In the genomic region with DNA sequence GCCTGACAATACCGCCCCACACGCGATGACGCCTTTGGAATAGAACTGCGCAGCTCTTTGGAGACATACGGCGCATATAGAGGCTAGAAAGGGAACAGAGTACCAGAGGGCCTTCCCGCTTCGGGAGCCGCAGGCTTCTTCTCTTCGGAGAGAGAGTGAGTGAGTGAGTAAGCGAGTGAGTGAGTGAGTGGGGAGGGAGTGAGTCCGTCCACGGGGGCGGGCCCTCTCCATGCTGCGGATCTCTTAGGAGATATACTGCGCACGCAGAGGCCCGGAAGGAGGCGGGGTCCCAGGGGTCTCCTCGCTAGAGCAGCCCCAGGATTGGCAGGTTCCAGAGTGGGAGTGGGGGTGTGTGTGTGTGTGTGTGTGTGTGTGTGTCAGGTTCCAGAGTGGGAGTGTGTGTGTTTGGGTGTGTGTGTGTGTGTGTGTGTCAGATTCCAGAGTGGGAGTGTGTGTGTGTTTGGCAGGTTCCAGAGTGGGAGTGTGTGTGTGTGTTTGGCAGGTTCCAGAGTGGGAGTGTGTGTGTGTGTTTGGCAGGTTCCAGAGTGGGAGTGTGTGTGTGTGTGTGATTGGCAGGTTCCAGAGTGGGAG, we compare ENCODE assay signal across 1 cellular context.
TF ChIP-seq lines count a peak whose summit lies in the region.

No MANE protein-coding gene starts in this region.

TF ChIP-seq in K562, 482 proteins besides CTCF, POLR2A, EP300 and RAD21 (continued from another document and continues in another):
- TF ChIP-seq, protein P1, sequence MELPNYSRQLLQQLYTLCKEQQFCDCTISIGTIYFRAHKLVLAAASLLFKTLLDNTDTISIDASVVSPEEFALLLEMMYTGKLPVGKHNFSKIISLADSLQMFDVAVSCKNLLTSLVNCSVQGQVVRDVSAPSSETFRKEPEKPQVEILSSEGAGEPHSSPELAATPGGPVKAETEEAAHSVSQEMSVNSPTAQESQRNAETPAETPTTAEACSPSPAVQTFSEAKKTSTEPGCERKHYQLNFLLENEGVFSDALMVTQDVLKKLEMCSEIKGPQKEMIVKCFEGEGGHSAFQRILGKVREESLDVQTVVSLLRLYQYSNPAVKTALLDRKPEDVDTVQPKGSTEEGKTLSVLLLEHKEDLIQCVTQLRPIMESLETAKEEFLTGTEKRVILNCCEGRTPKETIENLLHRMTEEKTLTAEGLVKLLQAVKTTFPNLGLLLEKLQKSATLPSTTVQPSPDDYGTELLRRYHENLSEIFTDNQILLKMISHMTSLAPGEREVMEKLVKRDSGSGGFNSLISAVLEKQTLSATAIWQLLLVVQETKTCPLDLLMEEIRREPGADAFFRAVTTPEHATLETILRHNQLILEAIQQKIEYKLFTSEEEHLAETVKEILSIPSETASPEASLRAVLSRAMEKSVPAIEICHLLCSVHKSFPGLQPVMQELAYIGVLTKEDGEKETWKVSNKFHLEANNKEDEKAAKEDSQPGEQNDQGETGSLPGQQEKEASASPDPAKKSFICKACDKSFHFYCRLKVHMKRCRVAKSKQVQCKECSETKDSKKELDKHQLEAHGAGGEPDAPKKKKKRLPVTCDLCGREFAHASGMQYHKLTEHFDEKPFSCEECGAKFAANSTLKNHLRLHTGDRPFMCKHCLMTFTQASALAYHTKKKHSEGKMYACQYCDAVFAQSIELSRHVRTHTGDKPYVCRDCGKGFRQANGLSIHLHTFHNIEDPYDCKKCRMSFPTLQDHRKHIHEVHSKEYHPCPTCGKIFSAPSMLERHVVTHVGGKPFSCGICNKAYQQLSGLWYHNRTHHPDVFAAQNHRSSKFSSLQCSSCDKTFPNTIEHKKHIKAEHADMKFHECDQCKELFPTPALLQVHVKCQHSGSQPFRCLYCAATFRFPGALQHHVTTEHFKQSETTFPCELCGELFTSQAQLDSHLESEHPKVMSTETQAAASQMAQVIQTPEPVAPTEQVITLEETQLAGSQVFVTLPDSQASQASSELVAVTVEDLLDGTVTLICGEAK (IDR thresholded peaks at IDR 0.05), result peak; percentile 84
- TF ChIP-seq, protein P1 (CRISPR knock-in tag; IDR thresholded peaks at IDR 0.05), result no peak
- peak in 2 of 3 experiments; percentile 41 to 51 for TF ChIP-seq YY1 (IDR thresholded peaks at IDR 0.05; ENCODE audit: borderline replicate concordance in 1 of 3, control insufficient read depth in 1 of 3, extremely low read depth in 1 of 3, insufficient read depth in 3 of 3, insufficient read length in 1 of 3, insufficient replicate concordance in 2 of 3, low read depth in 1 of 3, low read length in 2 of 3)
- peak; percentile 62 to 97 for TF ChIP-seq MAZ (CRISPR knock-in tag; conservative IDR thresholded peaks at IDR 0.05 in 1 of 2, IDR thresholded peaks at IDR 0.05 in 1 of 2)
- TF ChIP-seq, protein P2, sequence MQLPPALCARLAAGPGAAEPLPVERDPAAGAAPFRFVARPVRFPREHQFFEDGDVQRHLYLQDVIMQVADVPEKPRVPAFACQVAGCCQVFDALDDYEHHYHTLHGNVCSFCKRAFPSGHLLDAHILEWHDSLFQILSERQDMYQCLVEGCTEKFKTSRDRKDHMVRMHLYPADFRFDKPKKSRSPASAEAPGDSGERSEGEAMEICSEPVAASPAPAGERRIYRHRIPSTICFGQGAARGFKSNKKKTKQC (CRISPR knock-in tag; IDR thresholded peaks at IDR 0.05), result 0 out of 2 replicates have a peak, but pooled peaks have one; percentile 39
- TF ChIP-seq, protein P3, sequence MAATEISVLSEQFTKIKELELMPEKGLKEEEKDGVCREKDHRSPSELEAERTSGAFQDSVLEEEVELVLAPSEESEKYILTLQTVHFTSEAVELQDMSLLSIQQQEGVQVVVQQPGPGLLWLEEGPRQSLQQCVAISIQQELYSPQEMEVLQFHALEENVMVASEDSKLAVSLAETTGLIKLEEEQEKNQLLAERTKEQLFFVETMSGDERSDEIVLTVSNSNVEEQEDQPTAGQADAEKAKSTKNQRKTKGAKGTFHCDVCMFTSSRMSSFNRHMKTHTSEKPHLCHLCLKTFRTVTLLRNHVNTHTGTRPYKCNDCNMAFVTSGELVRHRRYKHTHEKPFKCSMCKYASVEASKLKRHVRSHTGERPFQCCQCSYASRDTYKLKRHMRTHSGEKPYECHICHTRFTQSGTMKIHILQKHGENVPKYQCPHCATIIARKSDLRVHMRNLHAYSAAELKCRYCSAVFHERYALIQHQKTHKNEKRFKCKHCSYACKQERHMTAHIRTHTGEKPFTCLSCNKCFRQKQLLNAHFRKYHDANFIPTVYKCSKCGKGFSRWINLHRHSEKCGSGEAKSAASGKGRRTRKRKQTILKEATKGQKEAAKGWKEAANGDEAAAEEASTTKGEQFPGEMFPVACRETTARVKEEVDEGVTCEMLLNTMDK (IDR thresholded peaks at IDR 0.05; ENCODE audit: borderline replicate concordance, insufficient read depth, low read depth, low read length, poor library complexity, severe bottlenecking), result no peak
- no peak for TF ChIP-seq ZNF239 (CRISPR knock-in tag; IDR thresholded peaks at IDR 0.05)
- TF ChIP-seq MAFK (IDR thresholded peaks at IDR 0.05; ENCODE audit: low read length), result peak; percentile 68
- no peak; a peak in 1 of 4 replicates for TF ChIP-seq SIN3A (IDR thresholded peaks at IDR 0.05; ENCODE audit: borderline replicate concordance in 2 of 2, control insufficient read depth in 1 of 2, low read depth in 2 of 2, low read length in 2 of 2)
- no peak for TF ChIP-seq RUNX1 (IDR thresholded peaks at IDR 0.05; ENCODE audit: low read depth)
- peak; percentile 47 for TF ChIP-seq CREM (IDR thresholded peaks at IDR 0.05; ENCODE audit: low read depth)
- 0 out of 2 replicates have a peak, but pooled peaks have one; percentile 52 for TF ChIP-seq ZNF644 (tag; IDR thresholded peaks at IDR 0.05; ENCODE audit: low read depth)
- no peak for TF ChIP-seq HNRNPLL (IDR thresholded peaks at IDR 0.05; ENCODE audit: low read depth, low read length, poor library complexity, severe bottlenecking)
- TF ChIP-seq NONO (IDR thresholded peaks at IDR 0.05; ENCODE audit: low read depth in 2 of 2, low read length in 1 of 2), result 0 out of 4 replicates have a peak, but pooled peaks of 1 of the 2 experiments have one; percentile 25
- no peak for TF ChIP-seq CEBPG (CRISPR knock-in tag; IDR thresholded peaks at IDR 0.05)
- no peak for TF ChIP-seq CEBPG (tag; conservative IDR thresholded peaks at IDR 0.05 in 1 of 2, IDR thresholded peaks at IDR 0.05 in 1 of 2)
- TF ChIP-seq NFIC (IDR thresholded peaks at IDR 0.05), result peak; percentile 85
- TF ChIP-seq FOXK1 (CRISPR knock-in tag; IDR thresholded peaks at IDR 0.05; ENCODE audit: borderline replicate concordance), result no peak
- no peak for TF ChIP-seq ZNF696 (CRISPR knock-in tag; conservative IDR thresholded peaks at IDR 0.05)
- TF ChIP-seq PHF21A (IDR thresholded peaks at IDR 0.05; ENCODE audit: borderline replicate concordance, low read depth), result 0 out of 2 replicates have a peak, but pooled peaks have one; percentile 30
- TF ChIP-seq ZBTB7A (IDR thresholded peaks at IDR 0.05; ENCODE audit: borderline replicate concordance, control insufficient read depth, low read depth, low read length), result peak; percentile 94
- TF ChIP-seq, protein P4, sequence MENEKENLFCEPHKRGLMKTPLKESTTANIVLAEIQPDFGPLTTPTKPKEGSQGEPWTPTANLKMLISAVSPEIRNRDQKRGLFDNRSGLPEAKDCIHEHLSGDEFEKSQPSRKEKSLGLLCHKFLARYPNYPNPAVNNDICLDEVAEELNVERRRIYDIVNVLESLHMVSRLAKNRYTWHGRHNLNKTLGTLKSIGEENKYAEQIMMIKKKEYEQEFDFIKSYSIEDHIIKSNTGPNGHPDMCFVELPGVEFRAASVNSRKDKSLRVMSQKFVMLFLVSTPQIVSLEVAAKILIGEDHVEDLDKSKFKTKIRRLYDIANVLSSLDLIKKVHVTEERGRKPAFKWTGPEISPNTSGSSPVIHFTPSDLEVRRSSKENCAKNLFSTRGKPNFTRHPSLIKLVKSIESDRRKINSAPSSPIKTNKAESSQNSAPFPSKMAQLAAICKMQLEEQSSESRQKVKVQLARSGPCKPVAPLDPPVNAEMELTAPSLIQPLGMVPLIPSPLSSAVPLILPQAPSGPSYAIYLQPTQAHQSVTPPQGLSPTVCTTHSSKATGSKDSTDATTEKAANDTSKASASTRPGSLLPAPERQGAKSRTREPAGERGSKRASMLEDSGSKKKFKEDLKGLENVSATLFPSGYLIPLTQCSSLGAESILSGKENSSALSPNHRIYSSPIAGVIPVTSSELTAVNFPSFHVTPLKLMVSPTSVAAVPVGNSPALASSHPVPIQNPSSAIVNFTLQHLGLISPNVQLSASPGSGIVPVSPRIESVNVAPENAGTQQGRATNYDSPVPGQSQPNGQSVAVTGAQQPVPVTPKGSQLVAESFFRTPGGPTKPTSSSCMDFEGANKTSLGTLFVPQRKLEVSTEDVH (IDR thresholded peaks at IDR 0.05; ENCODE audit: low read depth, partially characterized antibody), result peak; percentile 35
- peak; percentile 33; the same call in 1 of the 2 replicates for TF ChIP-seq BCOR (IDR thresholded peaks at IDR 0.05)
- no peak for TF ChIP-seq EWSR1 (IDR thresholded peaks at IDR 0.05; ENCODE audit: borderline replicate concordance, low read depth, partially characterized antibody)
- TF ChIP-seq ARNT (IDR thresholded peaks at IDR 0.05), result peak; percentile 80 to 97; a peak in 3 of 4 replicates
- peak; percentile 40; the same call in 1 of the 2 replicates for TF ChIP-seq DPF2 (IDR thresholded peaks at IDR 0.05)
- TF ChIP-seq ETV1 (tag; conservative IDR thresholded peaks at IDR 0.05; ENCODE audit: low read depth), result 0 out of 2 replicates have a peak, but pooled peaks have one; percentile 17
- TF ChIP-seq ZNF24 (IDR thresholded peaks at IDR 0.05), result 0 out of 2 replicates have a peak, but pooled peaks have one; percentile 41
- TF ChIP-seq, protein P5, sequence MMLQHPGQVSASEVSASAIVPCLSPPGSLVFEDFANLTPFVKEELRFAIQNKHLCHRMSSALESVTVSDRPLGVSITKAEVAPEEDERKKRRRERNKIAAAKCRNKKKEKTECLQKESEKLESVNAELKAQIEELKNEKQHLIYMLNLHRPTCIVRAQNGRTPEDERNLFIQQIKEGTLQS (IDR thresholded peaks at IDR 0.05), result peak; percentile 56; the same call in 1 of the 2 replicates
- TF ChIP-seq, protein P5 (CRISPR knock-in tag; conservative IDR thresholded peaks at IDR 0.05), result peak; percentile 61; the same call in 1 of the 2 replicates
- peak; percentile 49; the same call in 1 of the 2 replicates for TF ChIP-seq JUND (IDR thresholded peaks at IDR 0.05; ENCODE audit: borderline replicate concordance, low read depth, low read length)
- TF ChIP-seq JUND (tag; IDR thresholded peaks at IDR 0.05; ENCODE audit: borderline replicate concordance, low read depth, low read length), result no peak; the same call in 2 of the 3 replicates
- TF ChIP-seq, protein P6, sequence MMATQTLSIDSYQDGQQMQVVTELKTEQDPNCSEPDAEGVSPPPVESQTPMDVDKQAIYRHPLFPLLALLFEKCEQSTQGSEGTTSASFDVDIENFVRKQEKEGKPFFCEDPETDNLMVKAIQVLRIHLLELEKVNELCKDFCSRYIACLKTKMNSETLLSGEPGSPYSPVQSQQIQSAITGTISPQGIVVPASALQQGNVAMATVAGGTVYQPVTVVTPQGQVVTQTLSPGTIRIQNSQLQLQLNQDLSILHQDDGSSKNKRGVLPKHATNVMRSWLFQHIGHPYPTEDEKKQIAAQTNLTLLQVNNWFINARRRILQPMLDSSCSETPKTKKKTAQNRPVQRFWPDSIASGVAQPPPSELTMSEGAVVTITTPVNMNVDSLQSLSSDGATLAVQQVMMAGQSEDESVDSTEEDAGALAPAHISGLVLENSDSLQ (IDR thresholded peaks at IDR 0.05), result peak; percentile 50
- TF ChIP-seq, protein P7, sequence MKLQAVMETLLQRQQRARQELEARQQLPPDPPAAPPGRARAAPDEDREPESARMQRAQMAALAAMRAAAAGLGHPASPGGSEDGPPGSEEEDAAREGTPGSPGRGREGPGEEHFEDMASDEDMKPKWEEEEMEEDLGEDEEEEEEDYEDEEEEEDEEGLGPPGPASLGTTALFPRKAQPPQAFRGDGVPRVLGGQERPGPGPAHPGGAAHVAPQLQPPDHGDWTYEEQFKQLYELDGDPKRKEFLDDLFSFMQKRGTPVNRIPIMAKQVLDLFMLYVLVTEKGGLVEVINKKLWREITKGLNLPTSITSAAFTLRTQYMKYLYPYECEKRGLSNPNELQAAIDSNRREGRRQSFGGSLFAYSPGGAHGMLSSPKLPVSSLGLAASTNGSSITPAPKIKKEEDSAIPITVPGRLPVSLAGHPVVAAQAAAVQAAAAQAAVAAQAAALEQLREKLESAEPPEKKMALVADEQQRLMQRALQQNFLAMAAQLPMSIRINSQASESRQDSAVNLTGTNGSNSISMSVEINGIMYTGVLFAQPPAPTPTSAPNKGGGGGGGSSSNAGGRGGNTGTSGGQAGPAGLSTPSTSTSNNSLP (IDR thresholded peaks at IDR 0.05; ENCODE audit: borderline replicate concordance, low read depth, low read length), result no peak
- TF ChIP-seq TRIM24 (IDR thresholded peaks at IDR 0.05), result peak in 1 of 2 experiments; percentile 51; a peak in 2 of 4 replicates
